10 cellular contexts compared by ENCODE assay signal in genomic region chr13:49208619-49209018, GRCh38. TPM values are rescaled to one million over a fixed set of nuclear protein-coding genes. Genes with fewer than 3 reads are reported as not detected.
"Had no signal": no experiment of that assay in that cellular context is flagged by ENCODE, and none has a peak within 500 bp of the region (broad histone marks: within the 10 kb centered on the region; RNA-seq: fewer than 3 reads in every experiment).

No MANE protein-coding gene starts in this region.

- H3K27ac ChIP-seq: HL-60, KMS-11 had no signal

- H3K4me3 ChIP-seq: HAP-1 had no signal

- H3K9me3 ChIP-seq: HAP-1 had no signal

- H3K9ac ChIP-seq: KMS-11 had no signal

- DNase-seq: GOT3, H7, HFFc6, IMR-90, KBM-7 had no signal

- H3K4me1 ChIP-seq: HAP-1 had no signal

- H3K4me2 ChIP-seq: KMS-11 had no signal

RNA-seq across cellular contexts. Expression of gene MLNR, which starts 11.5 kb away (rescaled TPM):
- total RNA-seq: H4, H7, HFFc6, HT1080, IMR-90 had no signal
- polyA plus RNA-seq: IMR-90 had no signal
